In the genomic region with DNA sequence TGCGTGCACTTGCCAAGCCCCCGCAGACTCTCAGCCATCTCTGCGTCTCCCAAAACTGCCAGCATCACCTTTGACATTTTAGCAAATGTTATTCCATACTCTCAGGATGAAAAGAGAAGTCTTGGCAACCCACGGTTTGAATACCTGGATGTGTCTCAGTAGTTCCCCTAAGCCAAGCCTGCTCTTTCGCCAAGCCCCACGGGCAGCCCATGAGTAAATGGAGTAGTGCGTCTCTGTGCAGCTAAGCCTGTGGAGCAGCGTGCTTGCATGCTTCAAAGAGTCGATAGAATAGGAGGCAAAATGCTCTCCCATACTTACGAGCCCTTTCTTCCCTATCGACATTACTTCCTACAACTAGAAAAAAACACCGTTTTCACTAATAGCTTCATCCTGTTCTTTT, we compare ENCODE assay signal across 19 cellular contexts.
A peak's percentile ranks its signal among the peaks of the same experiment; 100 is the strongest.
DNase-seq lines count a peak whose midpoint lies in the region; TF ChIP-seq lines count a peak whose summit lies in the region.
"Had no signal": no experiment of that assay in that cellular context is flagged by ENCODE, and none has a peak within 500 bp of the region (broad histone marks: within the 10 kb centered on the region; RNA-seq: fewer than 3 reads in every experiment).

No MANE protein-coding gene starts in this region.

- no peaks in the 10 kb centered on the region for H3K36me3 ChIP-seq in neural cell (ENCODE audit: insufficient read depth, low read length)
- H3K36me3 ChIP-seq: BLaER1 treated with 17β-estradiol and CSF1 and Interleukin-3, amounts not matched to agents 10 nM and 100 nM had no signal

- no peak overlapping the region for H3K4me3 Mint-ChIP-seq in activated naive CD4-positive, alpha-beta T cell treated with anti-CD3 and anti-CD28 coated beads, Interleukin-2, amount 10 ng/mL, durations not matched to agents 7 days and 5 days
- H3K4me3 Mint-ChIP-seq in activated naive CD4-positive, alpha-beta T cell treated with anti-CD3 and anti-CD28 coated beads for 36 hours = no peak overlapping the region
- H3K4me3 Mint-ChIP-seq: B cell; CD4-positive, alpha-beta T cell; CD8-positive, alpha-beta T cell had no signal

- intact Hi-C loops in activated naive CD4-positive, alpha-beta T cell treated with anti-CD3 and anti-CD28 coated beads for 36 hours (cut with micrococcal nuclease) = no loop called here

- no peaks in the 10 kb centered on the region for H3K27me3 ChIP-seq in neural cell (ENCODE audit: insufficient read depth, low read depth, low read length)
- H3K27me3 ChIP-seq: BLaER1 treated with 17β-estradiol and CSF1 and Interleukin-3, amounts not matched to agents 10 nM and 100 nM had no signal

- H3K9me3 ChIP-seq in neural cell (ENCODE audit: low read length) = peaks cover 3% of the 10 kb centered on the region
- H3K9me3 ChIP-seq: A549; BLaER1 treated with 17β-estradiol and CSF1 and Interleukin-3, amounts not matched to agents 10 nM and 100 nM; Caco-2 had no signal

- CTCF ChIA-PET in activated naive CD4-positive, alpha-beta T cell treated with anti-CD3 and anti-CD28 coated beads, Interleukin-2, amount 10 ng/mL, durations not matched to agents 7 days and 5 days (lab: Charles Lee) = no interaction called here
- CTCF ChIA-PET in activated naive CD4-positive, alpha-beta T cell treated with anti-CD3 and anti-CD28 coated beads for 36 hours (lab: Charles Lee) = no interaction called here

- H3K36me3 Mint-ChIP-seq in activated naive CD4-positive, alpha-beta T cell treated with anti-CD3 and anti-CD28 coated beads, Interleukin-2, amount 10 ng/mL, durations not matched to agents 7 days and 5 days = no peaks in the 10 kb centered on the region
- no peaks in the 10 kb centered on the region for H3K36me3 Mint-ChIP-seq in activated naive CD4-positive, alpha-beta T cell treated with anti-CD3 and anti-CD28 coated beads for 36 hours (ENCODE audit: low read depth)
- H3K36me3 Mint-ChIP-seq: CD8-positive, alpha-beta T cell had no signal

- H3K4me2 ChIP-seq in neural cell (ENCODE audit: low read length) = no peak overlapping the region
- H3K4me2 ChIP-seq: A549; BLaER1 treated with 17β-estradiol and CSF1 and Interleukin-3, amounts not matched to agents 10 nM and 100 nM had no signal

- no peaks in the 10 kb centered on the region for H4K20me1 ChIP-seq in neural cell (ENCODE audit: insufficient read depth)
- H4K20me1 ChIP-seq: BLaER1 treated with 17β-estradiol and CSF1 and Interleukin-3, amounts not matched to agents 10 nM and 100 nM had no signal

- no peak overlapping the region for H2AFZ ChIP-seq in neural cell (ENCODE audit: low read depth, low read length)

- no peaks in the 10 kb centered on the region for H3F3A ChIP-seq in neural cell (ENCODE audit: insufficient read depth, low read length, poor library complexity, severe bottlenecking)

- H3K27me3 Mint-ChIP-seq in activated naive CD4-positive, alpha-beta T cell treated with anti-CD3 and anti-CD28 coated beads, Interleukin-2, amount 10 ng/mL, durations not matched to agents 7 days and 5 days = no peaks in the 10 kb centered on the region
- H3K27me3 Mint-ChIP-seq in activated naive CD4-positive, alpha-beta T cell treated with anti-CD3 and anti-CD28 coated beads for 36 hours (ENCODE audit: low read depth) = peaks cover 4% of the 10 kb centered on the region
- H3K27me3 Mint-ChIP-seq: B cell; CD4-positive, alpha-beta T cell had no signal

- TF ChIP-seq CTCF in neural cell (IDR thresholded peaks at IDR 0.05; ENCODE audit: poor library complexity, severe bottlenecking) (no peak), GM10266 (IDR thresholded peaks at IDR 0.05; ENCODE audit: control insufficient read depth, insufficient read depth, low read depth, missing control alignments) (no peak)

- no peak for TF ChIP-seq EP300 in neural cell (conservative IDR thresholded peaks at IDR 0.05; ENCODE audit: poor library complexity, severe bottlenecking)

- H3K27ac Mint-ChIP-seq in activated naive CD4-positive, alpha-beta T cell treated with anti-CD3 and anti-CD28 coated beads, Interleukin-2, amount 10 ng/mL, durations not matched to agents 7 days and 5 days = peak overlapping the region; percentile 35
- no peak overlapping the region for H3K27ac Mint-ChIP-seq in activated naive CD4-positive, alpha-beta T cell treated with anti-CD3 and anti-CD28 coated beads for 36 hours
- H3K27ac Mint-ChIP-seq: B cell; CD4-positive, alpha-beta T cell; CD8-positive, alpha-beta T cell had no signal

- no peaks in the 10 kb centered on the region for H3K79me2 ChIP-seq in neural cell (replicated peaks; ENCODE audit: insufficient read depth, low read length)

- DNase-seq in activated naive CD4-positive, alpha-beta T cell treated with anti-CD3 and anti-CD28 coated beads, Interleukin-2, amount 10 ng/mL, durations not matched to agents 7 days and 5 days = no peak
- DNase-seq in activated naive CD4-positive, alpha-beta T cell treated with anti-CD3 and anti-CD28 coated beads for 36 hours = no peak
- DNase-seq in cerebellar cortex (ENCODE audit: low spot score) (peak; percentile 58), GM19240 (ENCODE audit: insufficient read length, low spot score) (no peak), SIG-M5 (lab: John Stamatoyannopoulos, UW) (no peak), GM10266 (ENCODE audit: extremely low spot score) (no peak)
- DNase-seq: AML-193; Caco-2; Calu3; CD4-positive, alpha-beta T cell; CD8-positive, alpha-beta T cell; DMS79 treated with DMSO at 0.1 percent for 48 hours; GDM1 had no signal

- no peak overlapping the region for H3K27ac ChIP-seq in neural cell (ENCODE audit: low read length)
- H3K27ac ChIP-seq: 22Rv1; A549; BLaER1 treated with 17β-estradiol and CSF1 and Interleukin-3, amounts not matched to agents 10 nM and 100 nM; C4-2B had no signal

- no peak overlapping the region for H3K9ac ChIP-seq in neural cell (ENCODE audit: low read length)
- H3K9ac ChIP-seq: BLaER1 treated with 17β-estradiol and CSF1 and Interleukin-3, amounts not matched to agents 10 nM and 100 nM had no signal

- H3K9me3 Mint-ChIP-seq in activated naive CD4-positive, alpha-beta T cell treated with anti-CD3 and anti-CD28 coated beads, Interleukin-2, amount 10 ng/mL, durations not matched to agents 7 days and 5 days = peaks cover 4% of the 10 kb centered on the region
- H3K9me3 Mint-ChIP-seq in activated naive CD4-positive, alpha-beta T cell treated with anti-CD3 and anti-CD28 coated beads for 36 hours = no peaks in the 10 kb centered on the region
- H3K9me3 Mint-ChIP-seq: CD4-positive, alpha-beta T cell; CD8-positive, alpha-beta T cell had no signal

- no peak for TF ChIP-seq RAD21 in neural cell (conservative IDR thresholded peaks at IDR 0.05)

- no peaks in the 10 kb centered on the region for H3K4me1 Mint-ChIP-seq in activated naive CD4-positive, alpha-beta T cell treated with anti-CD3 and anti-CD28 coated beads, Interleukin-2, amount 10 ng/mL, durations not matched to agents 7 days and 5 days
- no peaks in the 10 kb centered on the region for H3K4me1 Mint-ChIP-seq in activated naive CD4-positive, alpha-beta T cell treated with anti-CD3 and anti-CD28 coated beads for 36 hours (ENCODE audit: low read depth)
- H3K4me1 Mint-ChIP-seq: B cell had no signal

- no peaks in the 10 kb centered on the region for H3K9me2 ChIP-seq in neural cell (ENCODE audit: insufficient read depth, low read length)

- no peak overlapping the region for H3K4me3 ChIP-seq in neural cell (ENCODE audit: low read length)
- H3K4me3 ChIP-seq: A549; BLaER1 treated with 17β-estradiol and CSF1 and Interleukin-3, amounts not matched to agents 10 nM and 100 nM had no signal

TF ChIP-seq in neural cell, 6 proteins besides CTCF, POLR2A, EP300 and RAD21:
- no peak for TF ChIP-seq SMC3 (conservative IDR thresholded peaks at IDR 0.05; ENCODE audit: poor library complexity)
- TF ChIP-seq MXI1 (conservative IDR thresholded peaks at IDR 0.05; ENCODE audit: poor library complexity, severe bottlenecking) = no peak
- TF ChIP-seq, protein P1, sequence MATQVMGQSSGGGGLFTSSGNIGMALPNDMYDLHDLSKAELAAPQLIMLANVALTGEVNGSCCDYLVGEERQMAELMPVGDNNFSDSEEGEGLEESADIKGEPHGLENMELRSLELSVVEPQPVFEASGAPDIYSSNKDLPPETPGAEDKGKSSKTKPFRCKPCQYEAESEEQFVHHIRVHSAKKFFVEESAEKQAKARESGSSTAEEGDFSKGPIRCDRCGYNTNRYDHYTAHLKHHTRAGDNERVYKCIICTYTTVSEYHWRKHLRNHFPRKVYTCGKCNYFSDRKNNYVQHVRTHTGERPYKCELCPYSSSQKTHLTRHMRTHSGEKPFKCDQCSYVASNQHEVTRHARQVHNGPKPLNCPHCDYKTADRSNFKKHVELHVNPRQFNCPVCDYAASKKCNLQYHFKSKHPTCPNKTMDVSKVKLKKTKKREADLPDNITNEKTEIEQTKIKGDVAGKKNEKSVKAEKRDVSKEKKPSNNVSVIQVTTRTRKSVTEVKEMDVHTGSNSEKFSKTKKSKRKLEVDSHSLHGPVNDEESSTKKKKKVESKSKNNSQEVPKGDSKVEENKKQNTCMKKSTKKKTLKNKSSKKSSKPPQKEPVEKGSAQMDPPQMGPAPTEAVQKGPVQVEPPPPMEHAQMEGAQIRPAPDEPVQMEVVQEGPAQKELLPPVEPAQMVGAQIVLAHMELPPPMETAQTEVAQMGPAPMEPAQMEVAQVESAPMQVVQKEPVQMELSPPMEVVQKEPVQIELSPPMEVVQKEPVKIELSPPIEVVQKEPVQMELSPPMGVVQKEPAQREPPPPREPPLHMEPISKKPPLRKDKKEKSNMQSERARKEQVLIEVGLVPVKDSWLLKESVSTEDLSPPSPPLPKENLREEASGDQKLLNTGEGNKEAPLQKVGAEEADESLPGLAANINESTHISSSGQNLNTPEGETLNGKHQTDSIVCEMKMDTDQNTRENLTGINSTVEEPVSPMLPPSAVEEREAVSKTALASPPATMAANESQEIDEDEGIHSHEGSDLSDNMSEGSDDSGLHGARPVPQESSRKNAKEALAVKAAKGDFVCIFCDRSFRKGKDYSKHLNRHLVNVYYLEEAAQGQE (IDR thresholded peaks at IDR 0.05; ENCODE audit: borderline replicate concordance) = peak; percentile 22
- TF ChIP-seq EZH2 (IDR thresholded peaks at IDR 0.05; ENCODE audit: borderline replicate concordance, insufficient read depth, low read length, poor library complexity, severe bottlenecking) = no peak
- TF ChIP-seq POLR2AphosphoS5 (IDR thresholded peaks at IDR 0.05) = no peak
- TF ChIP-seq TAF1 (IDR thresholded peaks at IDR 0.05; ENCODE audit: low read depth) = no peak
